ENCODE assay signal across 9 cellular contexts in genomic region chr17:75295220-75296158, GRCh38. TPM values are rescaled to one million over a fixed set of nuclear protein-coding genes. Genes with fewer than 3 reads are reported as not detected.
DNase-seq lines count a peak whose midpoint lies in the region; ATAC-seq and TF ChIP-seq lines count a peak whose summit lies in the region.
"Had no signal": no experiment of that assay in that cellular context is flagged by ENCODE, and none has a peak within 500 bp of the region (broad histone marks: within the 10 kb centered on the region; RNA-seq: fewer than 3 reads in every experiment).

No MANE protein-coding gene starts in this region.

- no peaks in the 10 kb centered on the region for H3K36me3 Mint-ChIP-seq in activated naive CD4-positive, alpha-beta T cell treated with anti-CD3 and anti-CD28 coated beads, Interleukin-2, amount 50 U/mL, for 24 hours
- H3K36me3 Mint-ChIP-seq in activated B cell treated with CpG ODN at 0.5 μM for 24 hours (ENCODE audit: low read depth): no peaks in the 10 kb centered on the region
- no peaks in the 10 kb centered on the region for H3K36me3 Mint-ChIP-seq in natural killer cell treated with Interleukin-12 subunit alpha and Interleukin-12 subunit beta and Interleukin-15 and Interleukin-18, amount 100 ng/mL, for 72 hours
- H3K36me3 Mint-ChIP-seq: naive thymus-derived CD8-positive, alpha-beta T cell had no signal

- dilution Hi-C loops in mammary epithelial cell (cut with HindIII; ENCODE audit: low sequenced_read_pairs): no loop called here

- no peaks in the 10 kb centered on the region for H3K27me3 Mint-ChIP-seq in activated naive CD4-positive, alpha-beta T cell treated with anti-CD3 and anti-CD28 coated beads, Interleukin-2, amount 50 U/mL, for 24 hours
- H3K27me3 Mint-ChIP-seq in activated B cell treated with CpG ODN at 0.5 μM for 24 hours: no peaks in the 10 kb centered on the region
- H3K27me3 Mint-ChIP-seq in natural killer cell treated with Interleukin-12 subunit alpha and Interleukin-12 subunit beta and Interleukin-15 and Interleukin-18, amount 100 ng/mL, for 72 hours: no peaks in the 10 kb centered on the region
- H3K27me3 Mint-ChIP-seq: naive thymus-derived CD8-positive, alpha-beta T cell had no signal

- H3K4me3 Mint-ChIP-seq in activated naive CD4-positive, alpha-beta T cell treated with anti-CD3 and anti-CD28 coated beads, Interleukin-2, amount 50 U/mL, for 24 hours: peak overlapping the region; percentile 57
- peak overlapping the region; percentile 76 for H3K4me3 Mint-ChIP-seq in activated B cell treated with CpG ODN at 0.5 μM for 24 hours
- peak overlapping the region; percentile 81 for H3K4me3 Mint-ChIP-seq in natural killer cell treated with Interleukin-12 subunit alpha and Interleukin-12 subunit beta and Interleukin-15 and Interleukin-18, amount 100 ng/mL, for 72 hours

- BruUV-seq in mammary epithelial cell (replicated peaks; lab: Mats Ljungman, UMichigan): no TSS peak

- H3K4me1 ChIP-seq in mammary epithelial cell (ENCODE audit: insufficient read depth, low read length): no peaks in the 10 kb centered on the region

- no peaks in the 10 kb centered on the region for H3K27me3 ChIP-seq in mammary epithelial cell (ENCODE audit: insufficient read depth, low read length)

- no peak overlapping the region for H3K27ac ChIP-seq in mammary epithelial cell (ENCODE audit: insufficient read depth, low read depth, low read length)

- peaks cover 10% of the 10 kb centered on the region for H3K4me1 Mint-ChIP-seq in activated naive CD4-positive, alpha-beta T cell treated with anti-CD3 and anti-CD28 coated beads, Interleukin-2, amount 50 U/mL, for 24 hours
- peaks cover 77% of the 10 kb centered on the region for H3K4me1 Mint-ChIP-seq in activated B cell treated with CpG ODN at 0.5 μM for 24 hours
- peaks cover 9 to 22% of the 10 kb centered on the region in 2 donors for H3K4me1 Mint-ChIP-seq in natural killer cell treated with Interleukin-12 subunit alpha and Interleukin-12 subunit beta and Interleukin-15 and Interleukin-18, amount 100 ng/mL, for 72 hours (ENCODE audit: low read depth in 2 of 2)

- POLR2A ChIA-PET in activated B cell treated with CpG ODN at 0.5 μM for 24 hours (lab: Charles Lee): interaction anchor here (0.5 to 17.5 kb wide), 28 partner anchors 10 to 1233 kb away, joined by 3 to 1048 read pairs (median 4); partner anchors contain the start of genes GGA3, GRB2, MIF4GD and MRPS7

- H3K79me2 ChIP-seq in mammary epithelial cell (ENCODE audit: insufficient read depth, low read length): no peaks in the 10 kb centered on the region

- 97% methylated on average over 8 of the region's 8 CpGs for WGBS in mammary epithelial cell (ENCODE audit: low coverage, missing lambda C conversion rate)

- no peak overlapping the region for H3K9ac ChIP-seq in mammary epithelial cell (ENCODE audit: insufficient read depth, low read length)

- no peaks in the 10 kb centered on the region for H3K9me3 Mint-ChIP-seq in activated naive CD4-positive, alpha-beta T cell treated with anti-CD3 and anti-CD28 coated beads, Interleukin-2, amount 50 U/mL, for 24 hours
- no peaks in the 10 kb centered on the region for H3K9me3 Mint-ChIP-seq in activated B cell treated with CpG ODN at 0.5 μM for 24 hours
- H3K9me3 Mint-ChIP-seq in natural killer cell treated with Interleukin-12 subunit alpha and Interleukin-12 subunit beta and Interleukin-15 and Interleukin-18, amount 100 ng/mL, for 72 hours: no peaks in the 10 kb centered on the region
- H3K9me3 Mint-ChIP-seq: naive thymus-derived CD8-positive, alpha-beta T cell had no signal

- intact Hi-C loops in activated B cell treated with CpG ODN at 0.5 μM for 24 hours (cut with micrococcal nuclease) (loop anchor here (1.0 to 10.0 kb wide), 3 partner anchors 34 to 969 kb away; partner anchors contain the start of genes GGA3, MRPS7, UBALD2 and UNK), head of caudate nucleus (cut with DNase I) (no loop called here), mammary epithelial cell (cut with micrococcal nuclease) (no loop called here)

- in situ Hi-C loops in mammary epithelial cell (cut with MboI; ENCODE audit: low sequenced_read_pairs in 2 of 2): no loop called here

- H3K4me3 ChIP-seq in mammary epithelial cell (replicated peaks in 1 of 3; ENCODE audit: insufficient read depth in 1 of 3, low read depth in 2 of 3, low read length in 3 of 3): no peak overlapping the region

- H2AFZ ChIP-seq in mammary epithelial cell (ENCODE audit: low read depth, low read length): no peak overlapping the region

- no peak for DNase-seq in activated naive CD4-positive, alpha-beta T cell treated with Interleukin-2 at 50 U/mL for 16 hours
- DNase-seq in activated B cell treated with CpG ODN at 0.5 μM for 24 hours: peak; percentile 46
- DNase-seq in natural killer cell treated with Interleukin-12 subunit alpha and Interleukin-12 subunit beta and Interleukin-15 and Interleukin-18, amount 100 ng/mL, for 72 hours (ENCODE audit: low spot score): peak; percentile 65
- no peak for DNase-seq in head of caudate nucleus
- no peak for DNase-seq in nucleus accumbens (lab: John Stamatoyannopoulos, UW)
- DNase-seq in mammary epithelial cell: no peak

- CTCF ChIA-PET in activated B cell treated with CpG ODN at 0.5 μM for 24 hours (lab: Charles Lee) (interaction anchor here (0.8 to 4.1 kb wide), 6 partner anchors 16 to 110 kb away, joined by 3 to 54 read pairs (median 4); partner anchors contain the start of genes GRB2 and MIF4GD), mammary epithelial cell (lab: Charles Lee; ENCODE audit: low non-redundant PET) (no interaction called here)

- no peak overlapping the region for H3K4me2 ChIP-seq in mammary epithelial cell (ENCODE audit: insufficient read depth, low read depth, low read length)

- H3K9me3 ChIP-seq in mammary epithelial cell (replicated peaks; ENCODE audit: insufficient read depth, low read length): no peaks in the 10 kb centered on the region

- peak overlapping the region; percentile 1 for H3K27ac Mint-ChIP-seq in activated naive CD4-positive, alpha-beta T cell treated with anti-CD3 and anti-CD28 coated beads, Interleukin-2, amount 50 U/mL, for 24 hours
- peak overlapping the region; percentile 100 for H3K27ac Mint-ChIP-seq in activated B cell treated with CpG ODN at 0.5 μM for 24 hours
- peak overlapping the region; percentile 87 to 94 for H3K27ac Mint-ChIP-seq in natural killer cell treated with Interleukin-12 subunit alpha and Interleukin-12 subunit beta and Interleukin-15 and Interleukin-18, amount 100 ng/mL, for 72 hours

- no peak for TF ChIP-seq CTCF in activated B cell treated with CpG ODN at 0.5 μM for 24 hours (IDR thresholded peaks at IDR 0.05)
- no peak for TF ChIP-seq CTCF in mammary epithelial cell (conservative IDR thresholded peaks at IDR 0.05 in 1 of 2, IDR thresholded peaks at IDR 0.05 in 1 of 2; ENCODE audit: extremely low read depth in 1 of 2, insufficient read depth in 1 of 2, low read depth in 1 of 2, low read length in 2 of 2)

- no peaks in the 10 kb centered on the region for H3K36me3 ChIP-seq in mammary epithelial cell (ENCODE audit: insufficient read depth, low read length)

- H4K20me1 ChIP-seq in mammary epithelial cell (ENCODE audit: insufficient read depth, low read length): no peaks in the 10 kb centered on the region

- ATAC-seq in HG03045 (IDR thresholded peaks at IDR 0.05; ENCODE audit: unreplicated experiment): peak; percentile 54
- peak; percentile 64 for ATAC-seq in activated B cell treated with CpG ODN at 0.5 μM for 24 hours (ENCODE audit: low read depth)
- peak; percentile 88 to 91 for ATAC-seq in natural killer cell treated with Interleukin-12 subunit alpha and Interleukin-12 subunit beta and Interleukin-15 and Interleukin-18, amount 100 ng/mL, for 72 hours

RNA-seq across cellular contexts. Expression of gene SLC25A19, which starts 6.3 kb away (rescaled TPM):
- total RNA-seq in activated B cell treated with CpG ODN at 0.5 μM for 24 hours (87.6 and 96.7 TPM in 2 replicates), mammary epithelial cell (10 to 100 TPM in 1 of 2 donors, 1 to 10 TPM in 1; 4.5 to 12.1 TPM)
- total RNA-seq in natural killer cell treated with Interleukin-12 subunit alpha and Interleukin-12 subunit beta and Interleukin-15 and Interleukin-18, amount 100 ng/mL, for 72 hours: 100 to 1,000 TPM in 1 of 2 donors, 10 to 100 TPM in 1; 53.0 to 140 TPM
- 14.8 TPM for polyA plus RNA-seq in mammary epithelial cell
- 30.3 TPM for polyA minus RNA-seq in mammary epithelial cell

RNA-seq across cellular contexts. Expression of gene MIF4GD, which starts 24.5 kb away (rescaled TPM):
- 50.8 and 55.2 TPM in 2 replicates for total RNA-seq in activated B cell treated with CpG ODN at 0.5 μM for 24 hours
- total RNA-seq in natural killer cell treated with Interleukin-12 subunit alpha and Interleukin-12 subunit beta and Interleukin-15 and Interleukin-18, amount 100 ng/mL, for 72 hours: 10 to 100 TPM; 32.3 to 35.2 TPM
- 10 to 100 TPM in 1 of 2 donors, 1 to 10 TPM in 1; 9.7 to 14.6 TPM for total RNA-seq in mammary epithelial cell
- polyA plus RNA-seq in mammary epithelial cell: 21.0 TPM
- polyA minus RNA-seq in mammary epithelial cell: 10.6 TPM

RNA-seq across cellular contexts. Expression of gene MRPS7, which starts 33.8 kb away (rescaled TPM):
- total RNA-seq in activated B cell treated with CpG ODN at 0.5 μM for 24 hours (67.6 and 71.3 TPM in 2 replicates), mammary epithelial cell (10 to 100 TPM; 36.0 to 55.5 TPM)
- total RNA-seq in natural killer cell treated with Interleukin-12 subunit alpha and Interleukin-12 subunit beta and Interleukin-15 and Interleukin-18, amount 100 ng/mL, for 72 hours: 10 to 100 TPM; 76.4 to 82.8 TPM
- 77.7 TPM for polyA plus RNA-seq in mammary epithelial cell
- polyA minus RNA-seq in mammary epithelial cell: 122 TPM

RNA-seq across cellular contexts. Expression of gene GGA3, which starts 34.1 kb away (rescaled TPM):
- total RNA-seq in activated B cell treated with CpG ODN at 0.5 μM for 24 hours: 116 and 119 TPM in 2 replicates
- 100 to 1,000 TPM in 1 of 2 donors, 10 to 100 TPM in 1; 77.3 to 111 TPM for total RNA-seq in natural killer cell treated with Interleukin-12 subunit alpha and Interleukin-12 subunit beta and Interleukin-15 and Interleukin-18, amount 100 ng/mL, for 72 hours
- 10 to 100 TPM in 1 of 2 donors, 1 to 10 TPM in 1; 9.7 to 30.9 TPM for total RNA-seq in mammary epithelial cell
- polyA plus RNA-seq in mammary epithelial cell: 20.2 TPM
- polyA minus RNA-seq in mammary epithelial cell: 21.6 TPM

Comparison
In these comparisons a context has a peak if more than half of its experiments do, and no peak if none do; other contexts are left out.
1. H3K27ac Mint-ChIP-seq: peak in every context shown above with its lines; median percentile 100 in activated B cell treated with CpG ODN at 0.5 μM for 24 hours; 90 in natural killer cell treated with Interleukin-12 subunit alpha and Interleukin-12 subunit beta and Interleukin-15 and Interleukin-18, amount 100 ng/mL, for 72 hours; 1 in activated naive CD4-positive, alpha-beta T cell treated with anti-CD3 and anti-CD28 coated beads, Interleukin-2, amount 50 U/mL, for 24 hours.
2. DNase-seq: peak in activated B cell treated with CpG ODN at 0.5 μM for 24 hours (single experiment) and natural killer cell treated with Interleukin-12 subunit alpha and Interleukin-12 subunit beta and Interleukin-15 and Interleukin-18, amount 100 ng/mL, for 72 hours (single experiment); none in activated naive CD4-positive, alpha-beta T cell treated with Interleukin-2 at 50 U/mL for 16 hours (single experiment), head of caudate nucleus (0 of 42), nucleus accumbens (0 of 56) and mammary epithelial cell (single experiment).
3. Peak in every context shown above with its lines, with median percentiles within 50 percentile points of each other: H3K4me3 Mint-ChIP-seq and ATAC-seq.